ENCODE assay signal across 1 cellular context in genomic region chr12:107091989-107092641, GRCh38.
TF ChIP-seq lines count a peak whose summit lies in the region.

No MANE protein-coding gene starts in this region.

TF ChIP-seq in HepG2, 621 proteins besides CTCF, POLR2A, EP300 and RAD21 (continued from another document and continues in another):
- TF ChIP-seq ZNF280D (CRISPR knock-in tag; IDR thresholded peaks at IDR 0.05) (0 out of 2 replicates have a peak, but pooled peaks have one; percentile 20), STAT6 (CRISPR knock-in tag; IDR thresholded peaks at IDR 0.05; ENCODE audit: borderline replicate concordance) (0 out of 2 replicates have a peak, but pooled peaks have one; percentile 13), HMGXB4 (CRISPR knock-in tag; IDR thresholded peaks at IDR 0.05; ENCODE audit: borderline replicate concordance in 1 of 2, low read depth in 1 of 2) (peak in 1 of 2 experiments; percentile 58; a peak in 2 of 4 replicates), MIER2 (CRISPR knock-in tag; IDR thresholded peaks at IDR 0.05) (0 out of 2 replicates have a peak, but pooled peaks have one; percentile 19), EHMT2 (IDR thresholded peaks at IDR 0.05; ENCODE audit: borderline replicate concordance, low read depth, low read length) (no peak), FOXK2 (IDR thresholded peaks at IDR 0.05) (peak; percentile 78), CC2D1A (CRISPR knock-in tag; IDR thresholded peaks at IDR 0.05) (no peak), ZMYM3 (CRISPR knock-in tag; IDR thresholded peaks at IDR 0.05) (no peak), GATAD2A (CRISPR knock-in tag; IDR thresholded peaks at IDR 0.05) (0 out of 2 replicates have a peak, but pooled peaks have one; percentile 28), BCL6 (CRISPR knock-in tag; IDR thresholded peaks at IDR 0.05) (peak; percentile 97), BRF2 (CRISPR knock-in tag; IDR thresholded peaks at IDR 0.05) (no peak), ZNF235 (CRISPR knock-in tag; IDR thresholded peaks at IDR 0.05; ENCODE audit: borderline replicate concordance) (no peak), E2F1 (CRISPR knock-in tag; IDR thresholded peaks at IDR 0.05) (no peak), FOXA3 (CRISPR knock-in tag; IDR thresholded peaks at IDR 0.05) (peak; percentile 18), ZNF720 (CRISPR knock-in tag; IDR thresholded peaks at IDR 0.05) (no peak), STAG1 (CRISPR knock-in tag; IDR thresholded peaks at IDR 0.05) (peak; percentile 44; the same call in 1 of the 2 replicates), ZNF44 (CRISPR knock-in tag; IDR thresholded peaks at IDR 0.05) (peak; percentile 51; the same call in 1 of the 2 replicates), NAIF1 (CRISPR knock-in tag; IDR thresholded peaks at IDR 0.05; ENCODE audit: borderline replicate concordance) (no peak), SMC3 (IDR thresholded peaks at IDR 0.05; ENCODE audit: low read length) (peak; percentile 51), HOMEZ (CRISPR knock-in tag; IDR thresholded peaks at IDR 0.05; ENCODE audit: low read depth) (0 out of 2 replicates have a peak, but pooled peaks have one; percentile 35), RBFOX2 (IDR thresholded peaks at IDR 0.05; ENCODE audit: low read depth, low read length) (no peak), ZNF562 (CRISPR knock-in tag; IDR thresholded peaks at IDR 0.05; ENCODE audit: borderline replicate concordance) (no peak), SETDB1 (CRISPR knock-in tag; IDR thresholded peaks at IDR 0.05; ENCODE audit: borderline replicate concordance) (no peak), RBM22 (optimal IDR thresholded peaks at IDR 0.05; ENCODE audit: low read length) (no peak), ATF2 (CRISPR knock-in tag; IDR thresholded peaks at IDR 0.05) (peak; percentile 34; the same call in 1 of the 2 replicates), NR2F6 (IDR thresholded peaks at IDR 0.05) (no peak), NR2F6 (CRISPR knock-in tag; IDR thresholded peaks at IDR 0.05) (0 out of 2 replicates have a peak, but pooled peaks have one; percentile 5), FOXO4 (CRISPR knock-in tag; conservative IDR thresholded peaks at IDR 0.05) (no peak), ATF4 (CRISPR knock-in tag; IDR thresholded peaks at IDR 0.05) (0 out of 4 replicates have a peak, but pooled peaks of 1 of the 2 experiments have one; percentile 10), ZNF607 (CRISPR knock-in tag; IDR thresholded peaks at IDR 0.05; ENCODE audit: borderline replicate concordance) (no peak), ZNF124 (CRISPR knock-in tag; IDR thresholded peaks at IDR 0.05) (peak; percentile 33; the same call in 1 of the 2 replicates), FOXK1 (CRISPR knock-in tag; IDR thresholded peaks at IDR 0.05; ENCODE audit: borderline replicate concordance, low read depth) (peak; percentile 50; the same call in 1 of the 2 replicates), ZNF331 (CRISPR knock-in tag; IDR thresholded peaks at IDR 0.05) (peak; percentile 26; the same call in 1 of the 2 replicates), SP140L (CRISPR knock-in tag; IDR thresholded peaks at IDR 0.05; ENCODE audit: borderline replicate concordance) (no peak), ZNF670 (CRISPR knock-in tag; IDR thresholded peaks at IDR 0.05; ENCODE audit: borderline replicate concordance) (no peak), ZEB1 (IDR thresholded peaks at IDR 0.05; ENCODE audit: insufficient replicate concordance, low read depth) (no peak), POGZ (CRISPR knock-in tag; IDR thresholded peaks at IDR 0.05) (no peak), REL (CRISPR knock-in tag; conservative IDR thresholded peaks at IDR 0.05) (no peak), ZNF580 (CRISPR knock-in tag; IDR thresholded peaks at IDR 0.05; ENCODE audit: borderline replicate concordance, low read depth) (0 out of 2 replicates have a peak, but pooled peaks have one; percentile 24), IKZF5 (CRISPR knock-in tag; IDR thresholded peaks at IDR 0.05) (no peak), ZNF879 (CRISPR knock-in tag; IDR thresholded peaks at IDR 0.05) (no peak), ZNF230 (CRISPR knock-in tag; IDR thresholded peaks at IDR 0.05) (no peak), NCOA2 (CRISPR knock-in tag; IDR thresholded peaks at IDR 0.05) (0 out of 2 replicates have a peak, but pooled peaks have one; percentile 9), ZNF678 (CRISPR knock-in tag; IDR thresholded peaks at IDR 0.05) (no peak), TOE1 (CRISPR knock-in tag; IDR thresholded peaks at IDR 0.05) (peak; percentile 63; the same call in 1 of the 2 replicates), SOX13 (IDR thresholded peaks at IDR 0.05) (no peak), SOX13 (CRISPR knock-in tag; conservative IDR thresholded peaks at IDR 0.05 in 1 of 2, IDR thresholded peaks at IDR 0.05 in 1 of 2) (0 out of 4 replicates have a peak, but pooled peaks of 1 of the 2 experiments have one; percentile 5), TEAD3 (CRISPR knock-in tag; optimal IDR thresholded peaks at IDR 0.05; ENCODE audit: borderline replicate concordance) (no peak), RFX1 (IDR thresholded peaks at IDR 0.05) (peak; percentile 55; the same call in 1 of the 2 replicates)
